In the genomic region with DNA sequence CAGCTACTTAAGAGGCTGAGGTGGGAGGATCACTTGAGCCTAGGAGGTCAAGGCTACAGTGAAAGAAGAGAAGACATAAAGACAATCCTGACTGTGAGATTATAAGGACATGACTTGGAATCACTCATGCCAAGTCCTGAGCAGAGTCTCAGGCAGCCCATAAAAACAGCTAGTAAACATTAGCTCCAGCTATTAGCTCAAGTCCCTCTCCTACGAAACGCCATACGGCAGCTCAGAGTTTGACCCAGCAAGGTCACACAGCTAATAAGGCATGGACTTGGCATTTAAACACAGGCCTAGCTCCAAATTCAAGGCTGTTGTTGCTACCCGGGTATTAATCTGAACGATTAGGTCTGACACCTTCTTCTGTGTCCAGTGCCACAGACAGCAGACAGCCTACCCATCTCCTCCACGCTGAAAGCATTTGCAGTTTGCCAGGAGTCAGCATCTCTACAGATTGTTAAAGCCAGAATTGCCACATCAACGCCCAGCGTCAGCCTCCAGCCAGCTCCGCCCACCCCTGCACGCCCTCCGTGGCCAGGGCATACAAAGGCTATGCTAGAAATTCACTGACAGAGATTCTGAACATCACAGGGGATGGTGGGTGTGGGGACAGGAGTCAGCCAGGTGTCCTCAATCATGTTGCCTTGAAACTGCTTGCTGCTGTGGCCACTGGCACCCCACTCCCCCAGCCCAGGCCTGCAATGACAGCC, we compare ENCODE assay signal across 30 cellular contexts. TPM values are rescaled to one million over a fixed set of nuclear protein-coding genes. Genes with fewer than 3 reads are reported as not detected.
"Had no signal": no experiment of that assay in that cellular context is flagged by ENCODE, and none has a peak within 500 bp of the region (broad histone marks: within the 10 kb centered on the region; RNA-seq: fewer than 3 reads in every experiment).

No MANE protein-coding gene starts in this region.

- H3K4me1 ChIP-seq: adrenal gland, body of pancreas, breast epithelium, SJCRH30 had no signal

- H3K4me3 ChIP-seq: adrenal gland, body of pancreas, breast epithelium, PC-9, SJCRH30, SK-N-MC had no signal

- DNase-seq: activated CD4-positive, alpha-beta T cell treated with anti-CD3 and anti-CD28 coated beads for 36 hours; activated CD4-positive, alpha-beta T cell treated with anti-CD3 and anti-CD28 coated beads, Interleukin-2, amount 10 ng/mL, durations not matched to agents 7 days and 5 days; activated CD4-positive, alpha-beta T cell treated with anti-CD3 and anti-CD28 coated beads, Interleukin-2, amount 50 U/mL, for 48 hours; activated CD8-positive, alpha-beta T cell treated with anti-CD3 and anti-CD28 coated beads, Interleukin-2, amount 10 ng/mL, durations not matched to agents 7 days and 5 days; activated gamma-delta T cell treated with Interleukin-2 at 50 U/mL for 16 hours; activated naive CD4-positive, alpha-beta T cell treated with anti-CD3 and anti-CD28 coated beads for 36 hours; activated T-cell treated with anti-CD3 and anti-CD28 coated beads, Interleukin-2, amount 50 U/mL, for 4 hours; adrenal gland; body of pancreas; NCI-H1105; NCI-H1417 treated with DMSO at 0.1 percent for 48 hours; NCI-H1694; NCI-H1930; NCI-H2081 treated with DMSO at 0.1 percent for 48 hours; NCI-H510A; NCI-H526; NCI-H748 treated with DMSO at 0.1 percent for 48 hours; NK-92 treated with Interleukin-12 subunit alpha and Interleukin-12 subunit beta, amount 100 ng/mL, for 24 hours; PC-9; SHP77; SJCRH30 had no signal

- H3K27me3 ChIP-seq: adrenal gland, body of pancreas, breast epithelium, SJCRH30 had no signal

- H3K27ac ChIP-seq: adrenal gland, body of pancreas, breast epithelium, PC-9, SJCRH30, SK-N-MC had no signal

- H2AFZ ChIP-seq: PC-9 had no signal

- ATAC-seq: activated CD4-positive, alpha-beta T cell treated with anti-CD3 and anti-CD28 coated beads for 36 hours; activated CD4-positive, CD25-positive, alpha-beta regulatory T cell treated with anti-CD3 and anti-CD28 coated beads, Interleukin-2, amount 50 U/mL, for 24 hours; activated CD8-positive, alpha-beta T cell treated with anti-CD3 and anti-CD28 coated beads, Interleukin-2, amount 10 ng/mL, durations not matched to agents 7 days and 5 days; activated naive CD4-positive, alpha-beta T cell treated with anti-CD3 and anti-CD28 coated beads, Interleukin-2, amount 50 U/mL, for 72 hours; activated T-cell treated with anti-CD3 and anti-CD28 coated beads, Interleukin-2, amount 50 U/mL, for 4 hours; body of pancreas; WTC11 had no signal

- H3K9me3 ChIP-seq: adrenal gland, SJCRH30 had no signal

- H3K36me3 ChIP-seq: adrenal gland, breast epithelium, SJCRH30 had no signal

- H3K4me2 ChIP-seq: PC-9 had no signal

RNA-seq across cellular contexts. Expression of gene TMEM114, which starts 10.0 kb away (rescaled TPM):
- total RNA-seq: activated CD4-positive, alpha-beta T cell treated with anti-CD3 and anti-CD28 coated beads for 36 hours; activated CD4-positive, alpha-beta T cell treated with anti-CD3 and anti-CD28 coated beads, Interleukin-2, amount 10 ng/mL, durations not matched to agents 7 days and 5 days; activated CD8-positive, alpha-beta T cell treated with anti-CD3 and anti-CD28 coated beads, Interleukin-2, amount 10 ng/mL, durations not matched to agents 7 days and 5 days; activated naive CD4-positive, alpha-beta T cell treated with anti-CD3 and anti-CD28 coated beads for 36 hours; activated naive CD4-positive, alpha-beta T cell treated with anti-CD3 and anti-CD28 coated beads, Interleukin-2, amount 50 U/mL, for 72 hours; activated T-cell treated with anti-CD3 and anti-CD28 coated beads, Interleukin-2, amount 50 U/mL, for 4 hours; activated T-helper 1 cell treated with anti-CD3 and anti-CD28 coated beads, Interleukin-12 subunit alpha, Interleukin-12 subunit beta, Interleukin-2, Interleukin-4 antibody, amounts not matched to agents 30 ng/mL and 10 ng/mL and 1 ng/mL, durations not matched to agents 14 hours and 24 hours and 36 hours; adrenal gland; astrocyte; body of pancreas; breast epithelium; cardiac septum; MCF 10A; PC-9; SJCRH30 had no signal
